In genomic region chr15:33086500-33087141, GRCh38 we compare ENCODE assay signal across 8 cellular contexts.
DNase-seq lines count a peak whose midpoint lies in the region; ATAC-seq and TF ChIP-seq lines count a peak whose summit lies in the region.

No MANE protein-coding gene starts in this region.

- ATAC-seq in HG03469 (IDR thresholded peaks at IDR 0.05; ENCODE audit: unreplicated experiment), result no peak

- no peaks in the 10 kb centered on the region for H3K79me2 ChIP-seq in ACC112 (ENCODE audit: control insufficient read depth, insufficient read depth, low read length, unreplicated experiment)

- no peaks in the 10 kb centered on the region for H3K27me3 ChIP-seq in ACC112 (ENCODE audit: insufficient read depth, low read length)

- H3K4me3 ChIP-seq in ACC112 (ENCODE audit: low read depth, low read length), result no peak overlapping the region
- H3K4me3 ChIP-seq in cardiac fibroblast (replicated peaks in 1 of 2; ENCODE audit: low read depth in 2 of 2, low read length in 2 of 2), result no peak overlapping the region

- H3K4me1 ChIP-seq in ACC112 (ENCODE audit: control insufficient read depth, insufficient read depth, low read length, unreplicated experiment), result peaks cover 4% of the 10 kb centered on the region

- POLR2A ChIA-PET in GM10248 (lab: Yijun Ruan, JAX), result no interaction called here

- H3K27ac ChIP-seq in ACC112 (ENCODE audit: low read depth, low read length), result no peak overlapping the region

- peak; percentile 48 for TF ChIP-seq CTCF in GM10248 (IDR thresholded peaks at IDR 0.05; ENCODE audit: control extremely low read depth, extremely low read depth, low read depth, missing control alignments)
- TF ChIP-seq CTCF in cardiac fibroblast (IDR thresholded peaks at IDR 0.05; ENCODE audit: low read depth, low read length), result peak; percentile 54

- peak overlapping the region; percentile 28 for H2AFZ ChIP-seq in ACC112 (ENCODE audit: low read length, unreplicated experiment)

- CTCF ChIA-PET in GM10248 (lab: Yijun Ruan, JAX), result interaction anchor here (0.5 to 2.0 kb wide), 10 partner anchors 9 to 785 kb away, joined by 3 to 13 read pairs (median 4); no protein-coding TSS in a partner anchor

- DNase-seq in GM10248 (ENCODE audit: extremely low spot score), result peak; percentile 27
- peak; percentile 40 for DNase-seq in NCI-H460 (ENCODE audit: extremely low read depth, low read depth)
- peak; percentile 75 to 84 for DNase-seq in cardiac fibroblast (ENCODE audit: low read depth in 2 of 2)
- peak; percentile 68 to 74 for DNase-seq in lung microvascular endothelial cell (ENCODE audit: low read depth in 2 of 2)
- no peak for DNase-seq in stimulated activated CD4-positive, alpha-beta T cell treated with anti-CD3 and anti-CD28 coated beads, Interleukin-4, amount 100 ng/mL, for 1 hour
- DNase-seq in islet precursor cell, result no peak

- no peaks in the 10 kb centered on the region for H3K36me3 ChIP-seq in ACC112 (ENCODE audit: insufficient read depth, low read length)

Comparison
In these comparisons a context has a peak if more than half of its experiments do, and no peak if none do; other contexts are left out.
1. DNase-seq: peak in GM10248 (single experiment), NCI-H460 (single experiment), cardiac fibroblast (2 of 2) and lung microvascular endothelial cell (2 of 2); none in stimulated activated CD4-positive, alpha-beta T cell treated with anti-CD3 and anti-CD28 coated beads, Interleukin-4, amount 100 ng/mL, for 1 hour (single experiment) and islet precursor cell (single experiment).